Comparison of ENCODE assay signal across 27 cellular contexts in genomic region chr4:86978709-86979108, GRCh38. TPM values are rescaled to one million over a fixed set of nuclear protein-coding genes. Genes with fewer than 3 reads are reported as not detected.
DNase-seq lines count a peak whose midpoint lies in the region; ATAC-seq and TF ChIP-seq lines count a peak whose summit lies in the region.
"Had no signal": no experiment of that assay in that cellular context is flagged by ENCODE, and none has a peak within 500 bp of the region (broad histone marks: within the 10 kb centered on the region; RNA-seq: fewer than 3 reads in every experiment).

No MANE protein-coding gene starts in this region.

- CTCF ChIA-PET in CD4-positive, alpha-beta memory T cell (lab: Charles Lee; ENCODE audit: partially characterized antibody) = interaction anchor here (0.9 to 2.8 kb wide), 3 partner anchors 10 to 56 kb away, joined by 3 to 10 read pairs (median 4); partner anchors contain the start of gene AFF1
- CTCF ChIA-PET in mammary epithelial cell (lab: Charles Lee; ENCODE audit: low non-redundant PET) = no interaction called here

- H2BK15ac ChIP-seq in neuronal stem cell (ENCODE audit: low read length) = no peak overlapping the region

- H3K9ac ChIP-seq in OCI-LY3 (ENCODE audit: low read length) (no peak overlapping the region), mammary epithelial cell (ENCODE audit: insufficient read depth, low read length) (no peak overlapping the region), neuronal stem cell (ENCODE audit: low read depth, low read length, poor library complexity) (no peak overlapping the region)
- H3K9ac ChIP-seq: KMS-11 had no signal

- H3K79me2 ChIP-seq in OCI-LY3 (ENCODE audit: low read length) (peaks cover 35% of the 10 kb centered on the region), mammary epithelial cell (ENCODE audit: insufficient read depth, low read length) (peaks cover 47% of the 10 kb centered on the region)

- H3K27me3 ChIP-seq in CD4-positive, alpha-beta memory T cell (ENCODE audit: insufficient read depth, low read length) = no peaks in the 10 kb centered on the region
- no peaks in the 10 kb centered on the region for H3K27me3 ChIP-seq in OCI-LY3 (ENCODE audit: low read depth, low read length)
- no peaks in the 10 kb centered on the region for H3K27me3 ChIP-seq in mammary epithelial cell (ENCODE audit: insufficient read depth, low read length)
- H3K27me3 ChIP-seq in neuronal stem cell (ENCODE audit: control insufficient read depth in 3 of 3, insufficient read depth in 3 of 3, low read depth in 1 of 3, low read length in 3 of 3) = no peaks in the 10 kb centered on the region
- H3K27me3 ChIP-seq: left lung had no signal

- H3K14ac ChIP-seq in neuronal stem cell (ENCODE audit: low read length) = no peak overlapping the region

- no peak overlapping the region for H2BK12ac ChIP-seq in neuronal stem cell (ENCODE audit: low read length)

- POLR2A ChIA-PET in CD4-positive, alpha-beta memory T cell (lab: Charles Lee; ENCODE audit: partially characterized antibody) = interaction anchor here (1.4 to 3.3 kb wide), 2 partner anchors 27 to 39 kb away, joined by 3 to 16 read pairs; no protein-coding TSS in a partner anchor

- H3K4me3 Mint-ChIP-seq in CD4-positive, alpha-beta memory T cell = no peak overlapping the region
- no peak overlapping the region for H3K4me3 Mint-ChIP-seq in progenitor cell of endocrine pancreas (ENCODE audit: low read depth)
- H3K4me3 Mint-ChIP-seq: activated naive CD8-positive, alpha-beta T cell treated with anti-CD3 and anti-CD28 coated beads for 36 hours; CD4-positive, CD25-positive, alpha-beta regulatory T cell; mesothelial cell of epicardium; naive thymus-derived CD4-positive, alpha-beta T cell; type B pancreatic cell had no signal

- no peaks in the 10 kb centered on the region for H3K27me3 Mint-ChIP-seq in CD4-positive, alpha-beta memory T cell
- no peaks in the 10 kb centered on the region for H3K27me3 Mint-ChIP-seq in progenitor cell of endocrine pancreas
- H3K27me3 Mint-ChIP-seq: activated naive CD8-positive, alpha-beta T cell treated with anti-CD3 and anti-CD28 coated beads for 36 hours; CD4-positive, CD25-positive, alpha-beta regulatory T cell; naive thymus-derived CD4-positive, alpha-beta T cell; type B pancreatic cell had no signal

- H4K8ac ChIP-seq in neuronal stem cell (ENCODE audit: low read depth, low read length) = no peak overlapping the region

- no peak for ATAC-seq in HG02938 (IDR thresholded peaks at IDR 0.05; ENCODE audit: unreplicated experiment)
- ATAC-seq: left lung; naive thymus-derived CD4-positive, alpha-beta T cell had no signal

- no peak for DNase-seq in CD4-positive, alpha-beta memory T cell
- DNase-seq in mammary epithelial cell = no peak
- no peak for DNase-seq in progenitor cell of endocrine pancreas (ENCODE audit: low spot score, unreplicated experiment)
- no peak for DNase-seq in activated T-cell treated with anti-CD3 and anti-CD28 coated beads, Interleukin-2, amount 50 U/mL, for 48 hours
- DNase-seq in neuronal stem cell (ENCODE audit: low spot score) = no peak
- DNase-seq: activated CD4-positive, alpha-beta T cell treated with anti-CD3 and anti-CD28 coated beads for 4 hours; activated effector memory CD4-positive, alpha-beta T cell treated with Interleukin-2 at 50 U/mL for 16 hours; activated naive CD8-positive, alpha-beta T cell treated with anti-CD3 and anti-CD28 coated beads for 36 hours; anterior cingulate cortex; CD4-positive, CD25-positive, alpha-beta regulatory T cell; effector memory CD4-positive, alpha-beta T cell; erythroblast; glutamatergic neuron; H7; naive thymus-derived CD4-positive, alpha-beta T cell; NCI-H1417 treated with DMSO at 0.1 percent for 48 hours; NCI-H226; NCI-H69; nucleus accumbens; SIG-M5; stimulated activated CD4-positive, alpha-beta T cell treated with anti-CD3 and anti-CD28 coated beads, Interleukin-4, amount 100 ng/mL, for 24 hours had no signal

- H3K36me3 ChIP-seq in CD4-positive, alpha-beta memory T cell (ENCODE audit: insufficient read depth, low read length) = no peaks in the 10 kb centered on the region
- H3K36me3 ChIP-seq in OCI-LY3 (replicated peaks; ENCODE audit: low read depth, low read length) (no peaks in the 10 kb centered on the region), mammary epithelial cell (ENCODE audit: insufficient read depth, low read length) (peaks cover 2% of the 10 kb centered on the region), neuronal stem cell (replicated peaks in 1 of 2; ENCODE audit: control insufficient read depth in 2 of 2, insufficient read depth in 2 of 2, low read length in 2 of 2) (no peaks in the 10 kb centered on the region)
- H3K36me3 ChIP-seq: left lung had no signal

- dilution Hi-C loops in mammary epithelial cell (cut with HindIII; ENCODE audit: low sequenced_read_pairs) = no loop called here

- TF ChIP-seq CTCF in OCI-LY3 (IDR thresholded peaks at IDR 0.05; ENCODE audit: low read depth, low read length) = no peak
- no peak for TF ChIP-seq CTCF in mammary epithelial cell (conservative IDR thresholded peaks at IDR 0.05 in 1 of 2, IDR thresholded peaks at IDR 0.05 in 1 of 2; ENCODE audit: extremely low read depth in 1 of 2, insufficient read depth in 1 of 2, low read depth in 1 of 2, low read length in 2 of 2)
- no peak for TF ChIP-seq CTCF in progenitor cell of endocrine pancreas (IDR thresholded peaks at IDR 0.05; ENCODE audit: unreplicated experiment)

- H3K18ac ChIP-seq in neuronal stem cell (ENCODE audit: low read length) = no peak overlapping the region

- H2BK5ac ChIP-seq in neuronal stem cell (ENCODE audit: low read length) = no peak overlapping the region

- H3K4me1 ChIP-seq in CD4-positive, alpha-beta memory T cell (ENCODE audit: insufficient read depth, low read length) = peaks cover 47% of the 10 kb centered on the region
- peaks cover 60% of the 10 kb centered on the region for H3K4me1 ChIP-seq in OCI-LY3 (ENCODE audit: low read length)
- H3K4me1 ChIP-seq in mammary epithelial cell (ENCODE audit: insufficient read depth, low read length) = peaks cover 18% of the 10 kb centered on the region
- no peaks in the 10 kb centered on the region for H3K4me1 ChIP-seq in neuronal stem cell (ENCODE audit: control insufficient read depth in 2 of 2, insufficient read depth in 1 of 2, low read depth in 1 of 2, low read length in 2 of 2)

- H3K9me3 Mint-ChIP-seq in CD4-positive, alpha-beta memory T cell = no peaks in the 10 kb centered on the region
- no peaks in the 10 kb centered on the region for H3K9me3 Mint-ChIP-seq in progenitor cell of endocrine pancreas (ENCODE audit: low read depth)
- H3K9me3 Mint-ChIP-seq: activated naive CD8-positive, alpha-beta T cell treated with anti-CD3 and anti-CD28 coated beads for 36 hours; CD4-positive, CD25-positive, alpha-beta regulatory T cell; naive thymus-derived CD4-positive, alpha-beta T cell had no signal

- H3K9me3 ChIP-seq in CD4-positive, alpha-beta memory T cell (ENCODE audit: control insufficient read depth in 1 of 2, low read length in 2 of 2) = no peaks in the 10 kb centered on the region
- no peaks in the 10 kb centered on the region for H3K9me3 ChIP-seq in OCI-LY3 (ENCODE audit: insufficient read depth, low read length)
- H3K9me3 ChIP-seq in mammary epithelial cell (replicated peaks; ENCODE audit: insufficient read depth, low read length) = no peaks in the 10 kb centered on the region
- H3K9me3 ChIP-seq in neuronal stem cell (replicated peaks in 1 of 2; ENCODE audit: control insufficient read depth in 2 of 2, insufficient read depth in 1 of 2, low read depth in 1 of 2, low read length in 2 of 2) = no peaks in the 10 kb centered on the region
- H3K9me3 ChIP-seq: left lung had no signal

- no peak overlapping the region for H3K4me3 ChIP-seq in CD4-positive, alpha-beta memory T cell (ENCODE audit: low read length in 2 of 2)
- H3K4me3 ChIP-seq in OCI-LY3 (ENCODE audit: low read length) (no peak overlapping the region), mammary epithelial cell (replicated peaks in 1 of 3; ENCODE audit: insufficient read depth in 1 of 3, low read depth in 2 of 3, low read length in 3 of 3) (no peak overlapping the region), neuronal stem cell (ENCODE audit: low read length in 2 of 2) (no peak overlapping the region)
- H3K4me3 ChIP-seq: left lung had no signal

- H3K79me1 ChIP-seq in neuronal stem cell (ENCODE audit: low read depth, low read length) = no peaks in the 10 kb centered on the region

- no peak overlapping the region for H2AFZ ChIP-seq in OCI-LY3 (ENCODE audit: low read depth, low read length)
- no peak overlapping the region for H2AFZ ChIP-seq in mammary epithelial cell (ENCODE audit: low read depth, low read length)
- no peak overlapping the region for H2AFZ ChIP-seq in neuronal stem cell (ENCODE audit: low read length)

- H3K27ac ChIP-seq in CD4-positive, alpha-beta memory T cell (ENCODE audit: low read depth, low read length) = no peak overlapping the region
- H3K27ac ChIP-seq in OCI-LY3 (ENCODE audit: low read length) (0 out of 2 replicates have a peak overlapping the region, but pooled peaks have one; percentile 6), mammary epithelial cell (ENCODE audit: insufficient read depth, low read depth, low read length) (peak overlapping the region; percentile 49), neuronal stem cell (replicated peaks; ENCODE audit: low read length) (no peak overlapping the region)
- H3K27ac ChIP-seq: KMS-11, left lung had no signal

- no peak overlapping the region for H4K91ac ChIP-seq in neuronal stem cell (ENCODE audit: low read depth, low read length, poor library complexity)

- H4K20me1 ChIP-seq in OCI-LY3 (ENCODE audit: insufficient read depth, low read length) = 0 out of 2 replicates have a peak, but pooled peaks cover 6% of the 10 kb centered on the region
- H4K20me1 ChIP-seq in mammary epithelial cell (ENCODE audit: insufficient read depth, low read length) = no peaks in the 10 kb centered on the region

- in situ Hi-C loops in mammary epithelial cell (cut with MboI; ENCODE audit: low sequenced_read_pairs in 2 of 2) = no loop called here

- no peak overlapping the region for H3K4ac ChIP-seq in neuronal stem cell (ENCODE audit: low read length)

- no TSS peak for BruUV-seq in mammary epithelial cell (replicated peaks; lab: Mats Ljungman, UMichigan)

- H3K27ac Mint-ChIP-seq in CD4-positive, alpha-beta memory T cell = peak overlapping the region in 4 of 7 donors; percentile 30 to 54 (median 48)
- peak overlapping the region; percentile 7 for H3K27ac Mint-ChIP-seq in progenitor cell of endocrine pancreas
- H3K27ac Mint-ChIP-seq: activated naive CD8-positive, alpha-beta T cell treated with anti-CD3 and anti-CD28 coated beads for 36 hours; mesothelial cell of epicardium; type B pancreatic cell had no signal

- H3K23ac ChIP-seq in neuronal stem cell (ENCODE audit: low read depth, low read length, poor library complexity) = no peak overlapping the region

- no peak overlapping the region for H2BK120ac ChIP-seq in neuronal stem cell (ENCODE audit: low read depth, low read length)

- peak overlapping the region; percentile 48 for H3K4me2 ChIP-seq in OCI-LY3 (ENCODE audit: low read length)
- H3K4me2 ChIP-seq in mammary epithelial cell (ENCODE audit: insufficient read depth, low read depth, low read length) = no peak overlapping the region
- H3K4me2 ChIP-seq in neuronal stem cell (ENCODE audit: insufficient read depth, low read length, poor library complexity, severe bottlenecking) = no peak overlapping the region
- H3K4me2 ChIP-seq: KMS-11 had no signal

- intact Hi-C loops in CD4-positive, alpha-beta memory T cell (cut with micrococcal nuclease) = no loop called here
- intact Hi-C loops in mammary epithelial cell (cut with micrococcal nuclease) = no loop called here

- H2AK5ac ChIP-seq in neuronal stem cell (ENCODE audit: low read depth, low read length) = no peak overlapping the region

- 100% methylated on average over 1 of the region's 2 CpGs for WGBS in mammary epithelial cell (ENCODE audit: low coverage, missing lambda C conversion rate)
- no CpG with 5 or more reads among the region's 2 CpGs for WGBS in neuronal stem cell (ENCODE audit: extremely low coverage in 2 of 2, insufficient read length in 2 of 2, insufficient replicate concordance in 1 of 2), 2 donors

- peaks cover 41 to 75% (median 62%) of the 10 kb centered on the region in 4 donors for H3K4me1 Mint-ChIP-seq in CD4-positive, alpha-beta memory T cell
- H3K4me1 Mint-ChIP-seq in progenitor cell of endocrine pancreas (ENCODE audit: low read depth) = peaks cover 13% of the 10 kb centered on the region

- peaks cover 6 to 8% of the 10 kb centered on the region in 2 donors for H3K36me3 Mint-ChIP-seq in CD4-positive, alpha-beta memory T cell
- peaks cover 4% of the 10 kb centered on the region for H3K36me3 Mint-ChIP-seq in progenitor cell of endocrine pancreas (ENCODE audit: insufficient read depth)

RNA-seq across cellular contexts. Expression of gene AFF1, which starts 43.9 kb away (rescaled TPM):
- total RNA-seq in CD4-positive, alpha-beta memory T cell = 100 to 1,000 TPM; 105 to 108 TPM
- polyA plus RNA-seq in CD4-positive, alpha-beta memory T cell = 10 to 100 TPM; 13.6 to 27.6 TPM
- total RNA-seq in mammary epithelial cell (10 to 100 TPM; 24.8 to 48.3 TPM), progenitor cell of endocrine pancreas (86.0 and 89.3 TPM in 2 replicates)
- polyA plus RNA-seq in mammary epithelial cell = 19.8 TPM
- polyA minus RNA-seq in mammary epithelial cell = 83.2 TPM
- polyA plus RNA-seq in neuronal stem cell (2013, experiment 1 of 2) = 21.2 TPM
- polyA plus RNA-seq in neuronal stem cell (2013, experiment 2 of 2) = 23.7 TPM

Comparison
In these comparisons a context has a peak if more than half of its experiments do, and no peak if none do; other contexts are left out.
1. H3K27ac ChIP-seq: peak in OCI-LY3 (single experiment) and mammary epithelial cell (single experiment); none in CD4-positive, alpha-beta memory T cell (single experiment) and neuronal stem cell (single experiment).